ENCODE assay signal across 21 cellular contexts in genomic region chr1:232459826-232460225, GRCh38.
DNase-seq lines count a peak whose midpoint lies in the region; ATAC-seq and TF ChIP-seq lines count a peak whose summit lies in the region.
"Had no signal": no experiment of that assay in that cellular context is flagged by ENCODE, and none has a peak within 500 bp of the region (broad histone marks: within the 10 kb centered on the region; RNA-seq: fewer than 3 reads in every experiment).

No MANE protein-coding gene starts in this region.

- ATAC-seq in GM23338 (peak; percentile 87), left lung (peak; percentile 16)
- no peak for ATAC-seq in activated naive CD8-positive, alpha-beta T cell treated with anti-CD3 and anti-CD28 coated beads, Interleukin-2, amount 50 U/mL, for 24 hours

- intact Hi-C loops in left lung (cut with DNase I): no loop called here

- peaks cover 4% of the 10 kb centered on the region; the same call in 1 of the 2 replicates for H3K9me2 ChIP-seq in GM23338 (ENCODE audit: insufficient read depth)

- H3K27ac ChIP-seq in GM23338 (ENCODE audit: low read depth) (no peak overlapping the region), left lung (no peak overlapping the region)
- H3K27ac ChIP-seq: BLaER1 had no signal

- H3K9ac ChIP-seq in NT2/D1 (ENCODE audit: insufficient read length, low read depth): no peak overlapping the region
- H3K9ac ChIP-seq: BLaER1 had no signal

- no peak overlapping the region for H3K4me3 ChIP-seq in AG10803 (ENCODE audit: low read length)
- no peak overlapping the region for H3K4me3 ChIP-seq in GM23338
- no peak overlapping the region for H3K4me3 ChIP-seq in NT2/D1 (ENCODE audit: insufficient read length, low read depth)
- H3K4me3 ChIP-seq in left lung: no peak overlapping the region
- H3K4me3 ChIP-seq: BLaER1, MG63 had no signal

- peak; percentile 21 for DNase-seq in AG10803 (ENCODE audit: low read depth)
- DNase-seq in GM23338 (ENCODE audit: low spot score): peak; percentile 77
- DNase-seq in NT2/D1 (ENCODE audit: low read depth, low spot score): peak; percentile 75
- DNase-seq in left lung: no peak
- no peak for DNase-seq in hepatic stellate cell (ENCODE audit: low spot score)
- no peak for DNase-seq in HK-2 (ENCODE audit: unreplicated experiment)
- no peak for DNase-seq in HuH-7.5 (ENCODE audit: low spot score)
- DNase-seq in activated naive CD8-positive, alpha-beta T cell treated with anti-CD3 and anti-CD28 coated beads, Interleukin-2, amount 50 U/mL, for 24 hours: no peak
- DNase-seq: Calu3; CD4-positive, alpha-beta memory T cell; MG63; NCI-H1048; NCI-H1436; NCI-H2029; NCI-H2171; NCI-H446 treated with DMSO at 0.1 percent for 48 hours; NCI-H748 treated with DMSO at 0.1 percent for 48 hours; NK-92 treated with Interleukin-12 subunit alpha and Interleukin-12 subunit beta, amount 100 ng/mL, for 24 hours; Right ventricle myocardium superior had no signal

- TF ChIP-seq CTCF in AG10803 (conservative IDR thresholded peaks at IDR 0.05; ENCODE audit: low read length): no peak
- TF ChIP-seq CTCF in GM23338 (conservative IDR thresholded peaks at IDR 0.05; ENCODE audit: low read depth in 2 of 2): no peak
- TF ChIP-seq CTCF in left lung (IDR thresholded peaks at IDR 0.05): no peak

- H3F3A ChIP-seq in GM23338 (replicated peaks; ENCODE audit: low read depth): no peaks in the 10 kb centered on the region

- peaks cover 35% of the 10 kb centered on the region for H3K4me1 ChIP-seq in GM23338 (ENCODE audit: insufficient read depth)
- no peaks in the 10 kb centered on the region for H3K4me1 ChIP-seq in NT2/D1 (ENCODE audit: insufficient read depth, insufficient read length)
- H3K4me1 ChIP-seq in left lung: peaks cover 0 to 4% of the 10 kb centered on the region in 2 donors
- H3K4me1 ChIP-seq: BLaER1 had no signal

- no peaks in the 10 kb centered on the region for H3K36me3 ChIP-seq in GM23338 (ENCODE audit: insufficient read depth)
- H3K36me3 ChIP-seq in NT2/D1 (ENCODE audit: insufficient read depth, insufficient read length, low read length): peaks cover 38% of the 10 kb centered on the region
- peaks cover 0 to 32% of the 10 kb centered on the region in 2 donors for H3K36me3 ChIP-seq in left lung
- H3K36me3 ChIP-seq: BLaER1 had no signal

- H3K36me3 Mint-ChIP-seq in GM23338 (ENCODE audit: low read depth): no peaks in the 10 kb centered on the region; the same call in 2 of the 3 replicates
- peaks cover 2% of the 10 kb centered on the region for H3K36me3 Mint-ChIP-seq in activated naive CD8-positive, alpha-beta T cell treated with anti-CD3 and anti-CD28 coated beads, Interleukin-2, amount 50 U/mL, for 24 hours (ENCODE audit: low read depth)
- H3K36me3 Mint-ChIP-seq: CD4-positive, alpha-beta memory T cell had no signal

- H3K4me3 Mint-ChIP-seq in GM23338: no peak overlapping the region
- no peak overlapping the region for H3K4me3 Mint-ChIP-seq in activated naive CD8-positive, alpha-beta T cell treated with anti-CD3 and anti-CD28 coated beads, Interleukin-2, amount 50 U/mL, for 24 hours
- H3K4me3 Mint-ChIP-seq: CD4-positive, alpha-beta memory T cell; IgD-negative memory B cell had no signal

- no peak overlapping the region for H2AFZ ChIP-seq in GM23338

- no peak overlapping the region for H3K27ac Mint-ChIP-seq in GM23338
- H3K27ac Mint-ChIP-seq in activated naive CD8-positive, alpha-beta T cell treated with anti-CD3 and anti-CD28 coated beads, Interleukin-2, amount 50 U/mL, for 24 hours: no peak overlapping the region
- H3K27ac Mint-ChIP-seq: IgD-negative memory B cell had no signal

- H3K27me3 ChIP-seq in GM23338 (ENCODE audit: insufficient read depth): no peaks in the 10 kb centered on the region
- H3K27me3 ChIP-seq in NT2/D1 (ENCODE audit: insufficient read depth, insufficient read length): no peaks in the 10 kb centered on the region
- H3K27me3 ChIP-seq in left lung: no peaks in the 10 kb centered on the region
- H3K27me3 ChIP-seq: BLaER1, MG63 had no signal

- H3K27me3 Mint-ChIP-seq in GM23338 (ENCODE audit: insufficient read depth, low read depth, poor library complexity): peaks cover 2% of the 10 kb centered on the region
- peaks cover 2% of the 10 kb centered on the region for H3K27me3 Mint-ChIP-seq in activated naive CD8-positive, alpha-beta T cell treated with anti-CD3 and anti-CD28 coated beads, Interleukin-2, amount 50 U/mL, for 24 hours
- H3K27me3 Mint-ChIP-seq: IgD-negative memory B cell had no signal

- peaks cover 36% of the 10 kb centered on the region for H3K4me1 Mint-ChIP-seq in GM23338
- peaks cover 17% of the 10 kb centered on the region for H3K4me1 Mint-ChIP-seq in activated naive CD8-positive, alpha-beta T cell treated with anti-CD3 and anti-CD28 coated beads, Interleukin-2, amount 50 U/mL, for 24 hours
- H3K4me1 Mint-ChIP-seq: IgD-negative memory B cell had no signal

- no peaks in the 10 kb centered on the region for H3K79me2 ChIP-seq in GM23338 (replicated peaks; ENCODE audit: insufficient read depth)

- H3K4me2 ChIP-seq in GM23338: no peak overlapping the region
- H3K4me2 ChIP-seq: BLaER1 had no signal

- H3K9me3 Mint-ChIP-seq in GM23338: no peaks in the 10 kb centered on the region; the same call in 2 of the 3 replicates
- H3K9me3 Mint-ChIP-seq in activated naive CD8-positive, alpha-beta T cell treated with anti-CD3 and anti-CD28 coated beads, Interleukin-2, amount 50 U/mL, for 24 hours: no peaks in the 10 kb centered on the region

- H3K9me3 ChIP-seq in NT2/D1 (ENCODE audit: insufficient read depth, low read length) (no peaks in the 10 kb centered on the region), left lung (no peaks in the 10 kb centered on the region)
- H3K9me3 ChIP-seq: BLaER1, MG63 had no signal

- H4K20me1 ChIP-seq in GM23338 (replicated peaks; ENCODE audit: insufficient read depth): no peaks in the 10 kb centered on the region
- H4K20me1 ChIP-seq: BLaER1 had no signal

TF ChIP-seq in GM23338, 12 proteins besides CTCF, POLR2A, EP300 and RAD21 (continues in another document):
- TF ChIP-seq EZH2phosphoT487 (IDR thresholded peaks at IDR 0.05; ENCODE audit: unreplicated experiment) (no peak), POLR2AphosphoS5 (IDR thresholded peaks at IDR 0.05; ENCODE audit: low read depth) (no peak), STAT1 (IDR thresholded peaks at IDR 0.05; ENCODE audit: unreplicated experiment) (no peak), ZNF331 (CRISPR knock-in tag; IDR thresholded peaks at IDR 0.05; ENCODE audit: low read depth) (no peak), NANOG (IDR thresholded peaks at IDR 0.05; ENCODE audit: borderline replicate concordance) (no peak), EZH2 (IDR thresholded peaks at IDR 0.05; ENCODE audit: low read depth, unreplicated experiment) (no peak), ZNF114 (CRISPR knock-in tag; IDR thresholded peaks at IDR 0.05) (0 out of 2 replicates have a peak, but pooled peaks have one; percentile 14)

Comparison
In these comparisons a context has a peak if more than half of its experiments do, and no peak if none do; other contexts are left out.
1. DNase-seq: peak in AG10803 (single experiment), GM23338 (single experiment) and NT2/D1 (single experiment); none in left lung (0 of 2), hepatic stellate cell (single experiment), HK-2 (single experiment), HuH-7.5 (single experiment) and activated naive CD8-positive, alpha-beta T cell treated with anti-CD3 and anti-CD28 coated beads, Interleukin-2, amount 50 U/mL, for 24 hours (single experiment).